In genomic region chr2:207194028-207194427, GRCh38 we compare ENCODE assay signal across 10 cellular contexts.
"Had no signal": no experiment of that assay in that cellular context is flagged by ENCODE, and none has a peak within 500 bp of the region (broad histone marks: within the 10 kb centered on the region; RNA-seq: fewer than 3 reads in every experiment).

No MANE protein-coding gene starts in this region.

- H3K4me3 Mint-ChIP-seq: GM23338, H9, HFFc6 had no signal

- H3K4me1 ChIP-seq: HAP-1 had no signal

- H3K27ac ChIP-seq: GM23248 had no signal

- FAIRE-seq: H54 had no signal

- H3K9ac ChIP-seq: GM23248 had no signal

- H3K27ac Mint-ChIP-seq: GM23338, H9, HFFc6 had no signal

- H3K9me3 Mint-ChIP-seq: GM23338, H9, HFFc6 had no signal

- H3K4me2 ChIP-seq: GM23338 had no signal

- H3K36me3 ChIP-seq: HAP-1 had no signal

- DNase-seq: GM23248, GOT3, H7, H9, HCEC 1CT, HFFc6 had no signal

- ATAC-seq: GM23338, HCT116 had no signal

- H2AFZ ChIP-seq: GM23248, GM23338 had no signal

- H3K9me3 ChIP-seq: HAP-1 had no signal

- H3K4me3 ChIP-seq: GM23248, GM23338, HAP-1 had no signal
